In the genomic region with DNA sequence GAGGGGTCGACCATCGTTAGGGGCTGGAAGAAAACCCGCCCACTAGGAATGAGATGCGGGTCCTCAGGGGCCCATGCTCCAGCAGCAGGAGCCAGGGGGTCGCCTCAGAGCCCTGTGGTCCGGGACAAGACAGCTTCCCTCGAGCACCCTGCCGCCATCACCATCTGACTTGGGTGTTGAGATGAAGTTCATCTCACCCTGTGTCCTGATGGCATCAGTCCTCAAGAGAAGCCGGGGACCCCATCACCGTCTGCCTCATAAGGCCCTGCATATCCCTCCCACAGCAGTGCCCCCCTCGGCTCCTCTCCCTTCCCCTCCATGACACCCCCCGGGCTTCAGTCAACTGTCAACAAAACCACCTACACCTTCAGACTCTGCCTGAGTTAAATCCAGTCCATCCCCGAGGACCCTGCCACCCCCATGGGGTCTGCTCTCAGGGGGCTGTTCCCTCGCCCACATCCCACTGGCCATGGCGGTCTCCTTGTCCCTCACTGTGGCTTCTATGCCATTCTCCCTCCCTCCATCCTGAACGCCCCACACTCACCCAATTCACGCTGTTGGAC, we compare ENCODE assay signal across 22 cellular contexts.
DNase-seq lines count a peak whose midpoint lies in the region; ATAC-seq and TF ChIP-seq lines count a peak whose summit lies in the region.
"Had no signal": no experiment of that assay in that cellular context is flagged by ENCODE, and none has a peak within 500 bp of the region (broad histone marks: within the 10 kb centered on the region; RNA-seq: fewer than 3 reads in every experiment).

No MANE protein-coding gene starts in this region.

- H3K4me1 Mint-ChIP-seq in CD14-positive monocyte: peaks cover 16% of the 10 kb centered on the region
- no peaks in the 10 kb centered on the region for H3K4me1 Mint-ChIP-seq in activated T-cell treated with anti-CD3 and anti-CD28 coated beads, Interleukin-2, amount 50 U/mL, for 24 hours (ENCODE audit: low read depth)

- H3K4me3 ChIP-seq in left ventricle myocardium inferior: no peak overlapping the region
- H3K4me3 ChIP-seq: smooth muscle cell, uterus had no signal

- H3K27ac ChIP-seq in left ventricle myocardium inferior (replicated peaks): no peak overlapping the region
- H3K27ac ChIP-seq: uterus had no signal

- H3K9me3 ChIP-seq in left ventricle myocardium inferior (replicated peaks): peaks cover 8% of the 10 kb centered on the region
- H3K9me3 ChIP-seq: uterus had no signal

- H3K27me3 Mint-ChIP-seq in CD14-positive monocyte (ENCODE audit: low read depth in 3 of 3): peaks cover 19 to 37% (median 28%) of the 10 kb centered on the region in 3 donors
- H3K27me3 Mint-ChIP-seq in activated T-cell treated with anti-CD3 and anti-CD28 coated beads, Interleukin-2, amount 50 U/mL, for 24 hours: peaks cover 35% of the 10 kb centered on the region

- H3K9me3 Mint-ChIP-seq in CD14-positive monocyte: peaks cover 2 to 8% (median 3%) of the 10 kb centered on the region in 7 donors
- H3K9me3 Mint-ChIP-seq in activated T-cell treated with anti-CD3 and anti-CD28 coated beads, Interleukin-2, amount 50 U/mL, for 24 hours: no peaks in the 10 kb centered on the region
- H3K9me3 Mint-ChIP-seq: activated CD8-positive, alpha-beta T cell treated with anti-CD3 and anti-CD28 coated beads for 36 hours; CD8-positive, alpha-beta memory T cell had no signal

- no peak for ATAC-seq in GM21381 (IDR thresholded peaks at IDR 0.05; ENCODE audit: unreplicated experiment)
- ATAC-seq: activated CD8-positive, alpha-beta T cell treated with anti-CD3 and anti-CD28 coated beads for 36 hours had no signal

- intact Hi-C loops in CD14-positive monocyte (cut with micrococcal nuclease): no loop called here
- intact Hi-C loops in left ventricle myocardium inferior (cut with micrococcal nuclease): no loop called here
- intact Hi-C loops in posterior vena cava (cut with DNase I): no loop called here

- no peaks in the 10 kb centered on the region for H3K36me3 ChIP-seq in left ventricle myocardium inferior
- H3K36me3 ChIP-seq: uterus had no signal

- no peaks in the 10 kb centered on the region for H3K36me3 Mint-ChIP-seq in CD14-positive monocyte
- no peaks in the 10 kb centered on the region for H3K36me3 Mint-ChIP-seq in activated T-cell treated with anti-CD3 and anti-CD28 coated beads, Interleukin-2, amount 50 U/mL, for 24 hours (ENCODE audit: low read depth)
- H3K36me3 Mint-ChIP-seq: CD8-positive, alpha-beta memory T cell had no signal

- peaks cover 48% of the 10 kb centered on the region for H3K27me3 ChIP-seq in left ventricle myocardium inferior (ENCODE audit: low read depth)
- H3K27me3 ChIP-seq: uterus had no signal

- TF ChIP-seq CTCF in CD14-positive monocyte (IDR thresholded peaks at IDR 0.05) (no peak), left ventricle myocardium inferior (IDR thresholded peaks at IDR 0.05; ENCODE audit: borderline replicate concordance) (no peak)

- H3K27ac Mint-ChIP-seq in CD14-positive monocyte: peak overlapping the region in 1 of 7 donors; percentile 9
- H3K27ac Mint-ChIP-seq in activated T-cell treated with anti-CD3 and anti-CD28 coated beads, Interleukin-2, amount 50 U/mL, for 24 hours: no peak overlapping the region
- H3K27ac Mint-ChIP-seq: activated CD8-positive, alpha-beta T cell treated with anti-CD3 and anti-CD28 coated beads for 36 hours had no signal

- DNase-seq in activated effector memory CD4-positive, alpha-beta T cell treated with anti-CD3 and anti-CD28 coated beads, Interleukin-2, amount 50 U/mL, for 16 hours: peak; percentile 46
- DNase-seq in activated effector memory CD4-positive, alpha-beta T cell treated with Interleukin-2 at 50 U/mL for 16 hours: no peak
- DNase-seq in CD14-positive monocyte (ENCODE audit: low spot score) (peak; percentile 38), left ventricle myocardium inferior (peak; percentile 10), posterior vena cava (ENCODE audit: low spot score) (peak; percentile 69), NCI-H524 treated with DMSO at 0.1 percent for 48 hours (lab: John Stamatoyannopoulos, UW) (no peak)
- no peak for DNase-seq in activated T-cell treated with anti-CD3 and anti-CD28 coated beads, Interleukin-2, amount 50 U/mL, for 24 hours
- DNase-seq: 8988T; activated CD8-positive, alpha-beta T cell treated with anti-CD3 and anti-CD28 coated beads for 36 hours; amygdala; cortex of kidney; foreskin fibroblast; left colon; NCI-H1048; NCI-H1694; NCI-H446 treated with DMSO at 0.1 percent for 48 hours; occipital lobe; stimulated activated CD4-positive, alpha-beta T cell treated with anti-CD3 and anti-CD28 coated beads, Interleukin-2, amount 100 ng/mL, for 24 hours had no signal

- H3K4me1 ChIP-seq in left ventricle myocardium inferior: no peaks in the 10 kb centered on the region
- H3K4me1 ChIP-seq: uterus had no signal

- no peak overlapping the region for H3K4me3 Mint-ChIP-seq in CD14-positive monocyte
- H3K4me3 Mint-ChIP-seq in activated T-cell treated with anti-CD3 and anti-CD28 coated beads, Interleukin-2, amount 50 U/mL, for 24 hours: no peak overlapping the region
- H3K4me3 Mint-ChIP-seq: activated CD8-positive, alpha-beta T cell treated with anti-CD3 and anti-CD28 coated beads for 36 hours; CD8-positive, alpha-beta memory T cell had no signal

Comparison
In these comparisons a context has a peak if more than half of its experiments do, and no peak if none do; other contexts are left out.
1. DNase-seq: peak in activated effector memory CD4-positive, alpha-beta T cell treated with anti-CD3 and anti-CD28 coated beads, Interleukin-2, amount 50 U/mL, for 16 hours (single experiment), CD14-positive monocyte (single experiment), left ventricle myocardium inferior (single experiment) and posterior vena cava (single experiment); none in activated effector memory CD4-positive, alpha-beta T cell treated with Interleukin-2 at 50 U/mL for 16 hours (single experiment), activated T-cell treated with anti-CD3 and anti-CD28 coated beads, Interleukin-2, amount 50 U/mL, for 24 hours (single experiment) and NCI-H524 treated with DMSO at 0.1 percent for 48 hours (single experiment).